In the genomic region with DNA sequence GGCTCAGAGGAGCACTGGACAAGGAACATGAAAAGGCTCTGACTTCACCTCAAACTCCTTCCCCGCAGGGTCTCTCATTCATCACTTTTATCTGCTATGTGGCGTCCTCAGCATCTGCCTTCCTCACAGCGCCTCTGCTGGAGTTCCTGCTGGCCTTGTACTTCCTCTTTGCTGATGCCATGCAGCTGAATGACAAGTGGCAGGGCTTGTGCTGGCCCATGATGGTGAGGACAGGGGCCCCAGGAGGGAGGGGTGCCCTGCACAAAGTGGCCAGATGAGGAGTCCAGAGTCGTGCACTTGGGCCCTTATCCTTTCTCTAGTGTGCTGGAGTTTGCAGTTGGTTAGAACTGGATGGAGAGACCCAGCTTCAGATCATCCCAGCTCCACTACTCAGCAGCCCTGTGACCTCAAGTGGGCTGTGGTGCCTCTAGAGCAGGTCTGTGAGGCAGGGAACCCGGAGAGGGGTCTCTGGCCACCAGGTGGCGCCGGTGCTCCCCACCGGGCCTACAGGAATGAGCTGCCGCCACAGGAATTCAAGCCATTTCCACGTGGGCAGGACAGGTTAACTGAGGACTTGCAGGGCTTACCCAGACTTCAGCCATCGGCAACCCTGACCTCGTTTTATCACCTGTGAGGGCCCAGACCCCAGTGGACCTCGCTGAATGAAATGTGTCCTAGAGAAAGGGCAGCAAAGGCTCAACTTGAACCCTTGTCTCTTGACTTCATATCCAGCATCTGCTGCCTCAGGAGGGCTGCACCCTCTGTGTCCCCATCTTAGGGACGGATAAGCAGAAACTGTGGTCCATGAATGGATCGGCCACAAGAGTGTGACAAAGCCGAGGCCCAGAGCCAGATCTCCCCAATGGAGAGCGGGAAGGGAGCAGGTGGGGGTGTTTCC, we compare ENCODE assay signal across 1 cellular context.
TF ChIP-seq lines count a peak whose summit lies in the region.

No MANE protein-coding gene starts in this region.

TF ChIP-seq in SK-N-SH, 30 proteins besides CTCF, POLR2A, EP300 and RAD21:
- no peak for TF ChIP-seq FOXM1 (IDR thresholded peaks at IDR 0.05; ENCODE audit: low read depth)
- no peak for TF ChIP-seq YY1 (IDR thresholded peaks at IDR 0.05; ENCODE audit: low read depth)
- TF ChIP-seq FOSL2 (IDR thresholded peaks at IDR 0.05; ENCODE audit: borderline replicate concordance, low read depth), result no peak
- no peak for TF ChIP-seq ZBTB33 (IDR thresholded peaks at IDR 0.05; ENCODE audit: borderline replicate concordance, low read depth)
- no peak for TF ChIP-seq GATA2 (CRISPR knock-in tag; IDR thresholded peaks at IDR 0.05)
- peak; percentile 28 for TF ChIP-seq CHD2 (IDR thresholded peaks at IDR 0.05; ENCODE audit: low read length, partially characterized antibody)
- peak; percentile 73; the same call in 1 of the 2 replicates for TF ChIP-seq SIN3A (IDR thresholded peaks at IDR 0.05; ENCODE audit: borderline replicate concordance, low read depth, low read length)
- TF ChIP-seq SMC3 (IDR thresholded peaks at IDR 0.05; ENCODE audit: low read depth, low read length), result peak; percentile 82
- peak; percentile 70; the same call in 1 of the 2 replicates for TF ChIP-seq RXRA (IDR thresholded peaks at IDR 0.05; ENCODE audit: borderline replicate concordance, low read depth)
- peak; percentile 89; the same call in 1 of the 2 replicates for TF ChIP-seq MXI1 (IDR thresholded peaks at IDR 0.05; ENCODE audit: low read depth, low read length)
- peak; percentile 59; the same call in 1 of the 2 replicates for TF ChIP-seq TEAD4 (IDR thresholded peaks at IDR 0.05; ENCODE audit: borderline replicate concordance, insufficient read depth)
- TF ChIP-seq EZH2phosphoT487 (IDR thresholded peaks at IDR 0.05; ENCODE audit: borderline replicate concordance, low read depth), result no peak
- TF ChIP-seq RFX5 (IDR thresholded peaks at IDR 0.05; ENCODE audit: low read length), result no peak
- no peak for TF ChIP-seq FOXJ3 (CRISPR knock-in tag; IDR thresholded peaks at IDR 0.05)
- peak; percentile 59; the same call in 1 of the 2 replicates for TF ChIP-seq USF1 (IDR thresholded peaks at IDR 0.05; ENCODE audit: borderline replicate concordance, low read depth)
- TF ChIP-seq, protein P1, sequence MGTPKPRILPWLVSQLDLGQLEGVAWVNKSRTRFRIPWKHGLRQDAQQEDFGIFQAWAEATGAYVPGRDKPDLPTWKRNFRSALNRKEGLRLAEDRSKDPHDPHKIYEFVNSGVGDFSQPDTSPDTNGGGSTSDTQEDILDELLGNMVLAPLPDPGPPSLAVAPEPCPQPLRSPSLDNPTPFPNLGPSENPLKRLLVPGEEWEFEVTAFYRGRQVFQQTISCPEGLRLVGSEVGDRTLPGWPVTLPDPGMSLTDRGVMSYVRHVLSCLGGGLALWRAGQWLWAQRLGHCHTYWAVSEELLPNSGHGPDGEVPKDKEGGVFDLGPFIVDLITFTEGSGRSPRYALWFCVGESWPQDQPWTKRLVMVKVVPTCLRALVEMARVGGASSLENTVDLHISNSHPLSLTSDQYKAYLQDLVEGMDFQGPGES (IDR thresholded peaks at IDR 0.05; ENCODE audit: low read depth, low read length), result no peak
- no peak for TF ChIP-seq TAF1 (IDR thresholded peaks at IDR 0.05; ENCODE audit: borderline replicate concordance, low read depth, low read length)
- TF ChIP-seq, protein P2, sequence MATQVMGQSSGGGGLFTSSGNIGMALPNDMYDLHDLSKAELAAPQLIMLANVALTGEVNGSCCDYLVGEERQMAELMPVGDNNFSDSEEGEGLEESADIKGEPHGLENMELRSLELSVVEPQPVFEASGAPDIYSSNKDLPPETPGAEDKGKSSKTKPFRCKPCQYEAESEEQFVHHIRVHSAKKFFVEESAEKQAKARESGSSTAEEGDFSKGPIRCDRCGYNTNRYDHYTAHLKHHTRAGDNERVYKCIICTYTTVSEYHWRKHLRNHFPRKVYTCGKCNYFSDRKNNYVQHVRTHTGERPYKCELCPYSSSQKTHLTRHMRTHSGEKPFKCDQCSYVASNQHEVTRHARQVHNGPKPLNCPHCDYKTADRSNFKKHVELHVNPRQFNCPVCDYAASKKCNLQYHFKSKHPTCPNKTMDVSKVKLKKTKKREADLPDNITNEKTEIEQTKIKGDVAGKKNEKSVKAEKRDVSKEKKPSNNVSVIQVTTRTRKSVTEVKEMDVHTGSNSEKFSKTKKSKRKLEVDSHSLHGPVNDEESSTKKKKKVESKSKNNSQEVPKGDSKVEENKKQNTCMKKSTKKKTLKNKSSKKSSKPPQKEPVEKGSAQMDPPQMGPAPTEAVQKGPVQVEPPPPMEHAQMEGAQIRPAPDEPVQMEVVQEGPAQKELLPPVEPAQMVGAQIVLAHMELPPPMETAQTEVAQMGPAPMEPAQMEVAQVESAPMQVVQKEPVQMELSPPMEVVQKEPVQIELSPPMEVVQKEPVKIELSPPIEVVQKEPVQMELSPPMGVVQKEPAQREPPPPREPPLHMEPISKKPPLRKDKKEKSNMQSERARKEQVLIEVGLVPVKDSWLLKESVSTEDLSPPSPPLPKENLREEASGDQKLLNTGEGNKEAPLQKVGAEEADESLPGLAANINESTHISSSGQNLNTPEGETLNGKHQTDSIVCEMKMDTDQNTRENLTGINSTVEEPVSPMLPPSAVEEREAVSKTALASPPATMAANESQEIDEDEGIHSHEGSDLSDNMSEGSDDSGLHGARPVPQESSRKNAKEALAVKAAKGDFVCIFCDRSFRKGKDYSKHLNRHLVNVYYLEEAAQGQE (IDR thresholded peaks at IDR 0.05; ENCODE audit: low read depth, low read length), result 0 out of 2 replicates have a peak, but pooled peaks have one; percentile 16
- TF ChIP-seq, protein P3, sequence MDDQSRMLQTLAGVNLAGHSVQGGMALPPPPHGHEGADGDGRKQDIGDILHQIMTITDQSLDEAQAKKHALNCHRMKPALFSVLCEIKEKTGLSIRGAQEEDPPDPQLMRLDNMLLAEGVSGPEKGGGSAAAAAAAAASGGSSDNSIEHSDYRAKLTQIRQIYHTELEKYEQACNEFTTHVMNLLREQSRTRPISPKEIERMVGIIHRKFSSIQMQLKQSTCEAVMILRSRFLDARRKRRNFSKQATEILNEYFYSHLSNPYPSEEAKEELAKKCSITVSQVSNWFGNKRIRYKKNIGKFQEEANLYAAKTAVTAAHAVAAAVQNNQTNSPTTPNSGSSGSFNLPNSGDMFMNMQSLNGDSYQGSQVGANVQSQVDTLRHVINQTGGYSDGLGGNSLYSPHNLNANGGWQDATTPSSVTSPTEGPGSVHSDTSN (IDR thresholded peaks at IDR 0.05), result no peak
- no peak for TF ChIP-seq NRF1 (IDR thresholded peaks at IDR 0.05; ENCODE audit: low read depth, low read length)
- TF ChIP-seq ELF1 (IDR thresholded peaks at IDR 0.05), result no peak
- TF ChIP-seq USF2 (IDR thresholded peaks at IDR 0.05; ENCODE audit: borderline replicate concordance, low read depth, low read length), result no peak
- no peak for TF ChIP-seq POLR2AphosphoS5 (IDR thresholded peaks at IDR 0.05; ENCODE audit: low read depth, low read length)
- TF ChIP-seq GABPA (IDR thresholded peaks at IDR 0.05; ENCODE audit: low read depth), result no peak
- TF ChIP-seq TCF12 (IDR thresholded peaks at IDR 0.05), result peak; percentile 51; the same call in 1 of the 2 replicates
- TF ChIP-seq NFIC (IDR thresholded peaks at IDR 0.05; ENCODE audit: borderline replicate concordance), result no peak
- no peak; the same call in 1 of the 2 replicates for TF ChIP-seq MEF2A (IDR thresholded peaks at IDR 0.05; ENCODE audit: borderline replicate concordance, low read depth)
- no peak for TF ChIP-seq RCOR1 (IDR thresholded peaks at IDR 0.05; ENCODE audit: low read length)
- no peak for TF ChIP-seq JUND (IDR thresholded peaks at IDR 0.05)
- TF ChIP-seq, protein P4, sequence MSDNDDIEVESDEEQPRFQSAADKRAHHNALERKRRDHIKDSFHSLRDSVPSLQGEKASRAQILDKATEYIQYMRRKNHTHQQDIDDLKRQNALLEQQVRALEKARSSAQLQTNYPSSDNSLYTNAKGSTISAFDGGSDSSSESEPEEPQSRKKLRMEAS (IDR thresholded peaks at IDR 0.05; ENCODE audit: low read depth), result peak; percentile 94
